Comparison of ENCODE assay signal across 8 cellular contexts in the genomic region with DNA sequence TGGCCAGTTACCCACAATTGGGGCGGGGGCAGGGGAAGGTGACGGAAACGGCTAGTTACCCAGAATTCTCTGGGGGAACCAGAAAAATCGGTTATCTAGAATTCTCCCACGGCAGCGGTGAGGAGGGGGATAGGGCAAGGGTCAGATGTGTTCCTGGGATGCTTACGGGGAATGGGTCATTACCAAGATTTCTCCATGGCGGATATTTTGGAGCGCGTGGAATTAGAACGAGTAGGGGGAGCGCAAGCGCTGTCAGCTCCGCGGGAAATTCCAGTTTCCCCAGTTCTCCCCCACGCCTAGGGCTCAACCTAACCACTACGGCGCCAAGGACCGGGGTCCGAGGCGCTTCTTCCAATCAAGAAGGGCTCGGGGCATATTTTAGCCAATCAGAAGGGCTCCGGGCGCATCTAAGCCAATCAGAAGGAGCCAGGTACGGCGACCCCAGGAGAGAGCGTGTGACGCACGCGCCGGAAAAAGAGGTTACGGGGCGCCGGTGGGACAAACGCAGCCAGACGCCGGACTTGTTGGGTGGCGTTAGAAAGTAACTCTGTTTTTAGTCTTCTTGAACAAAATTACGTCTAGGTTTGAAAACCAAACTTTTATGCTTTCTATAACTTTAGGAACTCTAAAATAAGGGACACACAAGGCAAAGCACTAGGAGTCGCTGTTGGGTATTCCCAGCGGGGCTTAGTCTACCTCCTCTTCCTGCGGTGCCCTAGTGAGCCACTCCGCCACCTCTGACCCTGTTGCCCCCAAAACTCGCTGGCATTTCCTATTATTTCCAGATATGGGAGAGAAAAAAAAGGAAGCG. TPM values are rescaled to one million over a fixed set of nuclear protein-coding genes. Genes with fewer than 3 reads are reported as not detected.
DNase-seq lines count a peak whose midpoint lies in the region; ATAC-seq and TF ChIP-seq lines count a peak whose summit lies in the region.

A gene with protein sequence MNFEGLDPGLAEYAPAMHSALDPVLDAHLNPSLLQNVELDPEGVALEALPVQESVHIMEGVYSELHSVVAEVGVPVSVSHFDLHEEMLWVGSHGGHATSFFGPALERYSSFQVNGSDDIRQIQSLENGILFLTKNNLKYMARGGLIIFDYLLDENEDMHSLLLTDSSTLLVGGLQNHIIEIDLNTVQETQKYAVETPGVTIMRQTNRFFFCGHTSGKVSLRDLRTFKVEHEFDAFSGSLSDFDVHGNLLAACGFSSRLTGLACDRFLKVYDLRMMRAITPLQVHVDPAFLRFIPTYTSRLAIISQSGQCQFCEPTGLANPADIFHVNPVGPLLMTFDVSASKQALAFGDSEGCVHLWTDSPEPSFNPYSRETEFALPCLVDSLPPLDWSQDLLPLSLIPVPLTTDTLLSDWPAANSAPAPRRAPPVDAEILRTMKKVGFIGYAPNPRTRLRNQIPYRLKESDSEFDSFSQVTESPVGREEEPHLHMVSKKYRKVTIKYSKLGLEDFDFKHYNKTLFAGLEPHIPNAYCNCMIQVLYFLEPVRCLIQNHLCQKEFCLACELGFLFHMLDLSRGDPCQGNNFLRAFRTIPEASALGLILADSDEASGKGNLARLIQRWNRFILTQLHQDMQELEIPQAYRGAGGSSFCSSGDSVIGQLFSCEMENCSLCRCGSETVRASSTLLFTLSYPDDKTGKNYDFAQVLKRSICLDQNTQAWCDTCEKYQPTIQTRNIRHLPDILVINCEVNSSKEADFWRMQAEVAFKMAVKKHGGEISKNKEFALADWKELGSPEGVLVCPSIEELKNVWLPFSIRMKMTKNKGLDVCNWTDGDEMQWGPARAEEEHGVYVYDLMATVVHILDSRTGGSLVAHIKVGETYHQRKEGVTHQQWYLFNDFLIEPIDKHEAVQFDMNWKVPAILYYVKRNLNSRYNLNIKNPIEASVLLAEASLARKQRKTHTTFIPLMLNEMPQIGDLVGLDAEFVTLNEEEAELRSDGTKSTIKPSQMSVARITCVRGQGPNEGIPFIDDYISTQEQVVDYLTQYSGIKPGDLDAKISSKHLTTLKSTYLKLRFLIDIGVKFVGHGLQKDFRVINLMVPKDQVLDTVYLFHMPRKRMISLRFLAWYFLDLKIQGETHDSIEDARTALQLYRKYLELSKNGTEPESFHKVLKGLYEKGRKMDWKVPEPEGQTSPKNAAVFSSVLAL (minus strand): TSS at position 322 of the 811 bp plus-strand sequence. CDS start 906 bp downstream, outside the sequence.

- H3K27me3 Mint-ChIP-seq in activated T-cell treated with anti-CD3 and anti-CD28 coated beads, Interleukin-2, amount 50 U/mL, for 4 hours (ENCODE audit: low read depth): no peaks in the 10 kb centered on the region

- TF ChIP-seq CTCF in KMS-11 (conservative IDR thresholded peaks at IDR 0.05; ENCODE audit: low read depth, low read length) (peak; percentile 88), Panc1 (IDR thresholded peaks at IDR 0.05) (no peak; the same call in 1 of the 2 replicates), esophagus muscularis mucosa (IDR thresholded peaks at IDR 0.05) (peak; percentile 45 to 64 (median 59))

- peaks cover 4% of the 10 kb centered on the region for H3K36me3 Mint-ChIP-seq in activated T-cell treated with anti-CD3 and anti-CD28 coated beads, Interleukin-2, amount 50 U/mL, for 4 hours (ENCODE audit: insufficient read depth)

- intact Hi-C loops in Panc1 (cut with micrococcal nuclease; ENCODE audit: unreplicated experiment) (no loop called here), esophagus muscularis mucosa (cut with DNase I) (no loop called here)

- peak within 1 kb of the TSS; percentile 79 for H3K9ac ChIP-seq in KMS-11

- H3K4me1 ChIP-seq in KMS-11 (ENCODE audit: low read depth, poor library complexity, severe bottlenecking): peaks cover 49% of the 10 kb centered on the region
- peaks cover 15% of the 10 kb centered on the region; the same call in 1 of the 2 replicates for H3K4me1 ChIP-seq in Panc1 (ENCODE audit: control insufficient read depth, insufficient read depth, low read length)
- peaks cover 11 to 20% (median 18%) of the 10 kb centered on the region in 4 donors for H3K4me1 ChIP-seq in esophagus muscularis mucosa
- peaks cover 0 to 12% of the 10 kb centered on the region in 2 donors for H3K4me1 ChIP-seq in muscle layer of duodenum (ENCODE audit: control insufficient read depth in 1 of 2, insufficient read depth in 2 of 2, low read length in 2 of 2)

- peak; percentile 31 for TF ChIP-seq POLR2A in esophagus muscularis mucosa (IDR thresholded peaks at IDR 0.05; ENCODE audit: low read depth)

- H3K27ac ChIP-seq in KMS-11 (peak within 1 kb of the TSS; percentile 78), Panc1 (ENCODE audit: low read length) (peak within 1 kb of the TSS; percentile 99), esophagus muscularis mucosa (replicated peaks in 1 of 4) (peak within 1 kb of the TSS; percentile 91 to 98 (median 96)), muscle layer of duodenum (ENCODE audit: low read length) (peak within 1 kb of the TSS; percentile 100)

- CTCF ChIA-PET in Panc1 (lab: Charles Lee): no interaction called here

- BruUV-seq in Panc1 (replicated peaks; lab: Mats Ljungman, UMichigan): no TSS peak

- H3K79me2 ChIP-seq in KMS-11 (ENCODE audit: insufficient read depth, low read depth): 0 out of 2 replicates have a peak, but pooled peaks cover 5% of the 10 kb centered on the region

- WGBS in esophagus muscularis mucosa: under 1% methylated on average over 41 of the region's 45 CpGs

- DNase-seq in DMS79 treated with DMSO at 0.1 percent for 48 hours (lab: John Stamatoyannopoulos, UW): peak; percentile 80
- DNase-seq in Panc1 (ENCODE audit: low read depth, low spot score): peak; percentile 89
- DNase-seq in activated T-cell treated with anti-CD3 and anti-CD28 coated beads, Interleukin-2, amount 50 U/mL, for 4 hours: peak; percentile 88
- DNase-seq in esophagus muscularis mucosa (ENCODE audit: extremely low spot score): peak; percentile 99
- peak; percentile 91 to 92 for DNase-seq in stimulated activated CD8-positive, alpha-beta memory T cell treated with anti-CD3 and anti-CD28 coated beads, Interleukin-7, amount 100 ng/mL, for 4 hours (ENCODE audit: low read depth in 2 of 2)

- peak; percentile 91 for ATAC-seq in GM21737 (IDR thresholded peaks at IDR 0.05; ENCODE audit: unreplicated experiment)
- ATAC-seq in Panc1: peak; percentile 99
- peak; percentile 91 for ATAC-seq in activated T-cell treated with anti-CD3 and anti-CD28 coated beads, Interleukin-2, amount 50 U/mL, for 4 hours

- POLR2A ChIA-PET in Panc1 (lab: Charles Lee): interaction anchor here (0.6 to 0.9 kb wide), 2 partner anchors 33 to 103 kb away, joined by 5 to 6 read pairs; no protein-coding TSS in a partner anchor

- H3K27me3 ChIP-seq in KMS-11 (ENCODE audit: insufficient read depth, low read depth): no peaks in the 10 kb centered on the region
- H3K27me3 ChIP-seq in Panc1 (ENCODE audit: control insufficient read depth, insufficient read depth, low read length): no peaks in the 10 kb centered on the region
- H3K27me3 ChIP-seq in esophagus muscularis mucosa: no peaks in the 10 kb centered on the region
- no peaks in the 10 kb centered on the region for H3K27me3 ChIP-seq in muscle layer of duodenum (ENCODE audit: low read depth, low read length)

- in situ Hi-C loops in Panc1 (cut with HindIII; ENCODE audit: low pct_unique_long_range_greater_than_20kb, low sequenced_read_pairs): no loop called here

- H3K36me3 ChIP-seq in KMS-11 (ENCODE audit: insufficient read depth) (no peaks in the 10 kb centered on the region), Panc1 (ENCODE audit: control insufficient read depth, insufficient read depth, low read length) (peaks cover 3% of the 10 kb centered on the region; the same call in 1 of the 2 replicates), esophagus muscularis mucosa (peaks cover 0 to 14% (median 0%) of the 10 kb centered on the region in 4 donors), muscle layer of duodenum (ENCODE audit: control insufficient read depth in 1 of 2, insufficient read depth in 2 of 2, low read length in 2 of 2) (no peaks in the 10 kb centered on the region)

- no peaks in the 10 kb centered on the region for H3K9me3 Mint-ChIP-seq in activated T-cell treated with anti-CD3 and anti-CD28 coated beads, Interleukin-2, amount 50 U/mL, for 4 hours

- H3K4me3 Mint-ChIP-seq in activated T-cell treated with anti-CD3 and anti-CD28 coated beads, Interleukin-2, amount 50 U/mL, for 4 hours: peak within 1 kb of the TSS; percentile 95

- peak within 1 kb of the TSS; percentile 90 for H2AFZ ChIP-seq in KMS-11 (ENCODE audit: low read depth)

- H3K4me1 Mint-ChIP-seq in activated T-cell treated with anti-CD3 and anti-CD28 coated beads, Interleukin-2, amount 50 U/mL, for 4 hours (ENCODE audit: low read depth): peaks cover 43% of the 10 kb centered on the region

- H3K4me2 ChIP-seq in KMS-11: peak within 1 kb of the TSS; percentile 97

- no peaks in the 10 kb centered on the region for H3K9me3 ChIP-seq in Panc1 (ENCODE audit: control insufficient read depth, insufficient read depth, low read depth, low read length)
- H3K9me3 ChIP-seq in esophagus muscularis mucosa: no peaks in the 10 kb centered on the region
- no peaks in the 10 kb centered on the region for H3K9me3 ChIP-seq in muscle layer of duodenum (ENCODE audit: control insufficient read depth in 1 of 2, low read length in 2 of 2)

- H3K4me3 ChIP-seq in KMS-11 (IDR thresholded peaks at IDR 0.05; ENCODE audit: insufficient read depth, low read depth, low read length) (peak within 1 kb of the TSS; percentile 72), Panc1 (ENCODE audit: low read depth in 2 of 2, low read length in 2 of 2) (peak within 1 kb of the TSS; percentile 76 to 83), esophagus muscularis mucosa (peak within 1 kb of the TSS; percentile 69 to 73 (median 70)), muscle layer of duodenum (ENCODE audit: low read depth in 1 of 2, low read length in 2 of 2) (peak within 1 kb of the TSS; percentile 62 to 94)

- no peak for TF ChIP-seq EP300 in esophagus muscularis mucosa (IDR thresholded peaks at IDR 0.05)

- H4K20me1 ChIP-seq in KMS-11 (ENCODE audit: insufficient read depth): no peaks in the 10 kb centered on the region

RNA-seq across cellular contexts. Expression of the gene that starts here (rescaled TPM):
- total RNA-seq in Panc1 (2021; ENCODE audit: unreplicated experiment): 71.9 TPM
- polyA plus RNA-seq in Panc1 (2012; ENCODE audit: insufficient read length): 39.0 TPM
- total RNA-seq in activated T-cell treated with anti-CD3 and anti-CD28 coated beads, Interleukin-2, amount 50 U/mL, for 4 hours: 10 to 100 TPM; 16.4 to 20.3 (median 17.3) TPM
- total RNA-seq in esophagus muscularis mucosa: 10 to 100 TPM; 14.1 to 34.5 (median 24.4) TPM

Comparison
In these comparisons a context has a peak if more than half of its experiments do, and no peak if none do; other contexts are left out.
1. Peak in every context shown above with its lines: DNase-seq, ATAC-seq, H3K4me3 ChIP-seq and H3K27ac ChIP-seq.